2 cellular contexts compared by ENCODE assay signal in the genomic region with DNA sequence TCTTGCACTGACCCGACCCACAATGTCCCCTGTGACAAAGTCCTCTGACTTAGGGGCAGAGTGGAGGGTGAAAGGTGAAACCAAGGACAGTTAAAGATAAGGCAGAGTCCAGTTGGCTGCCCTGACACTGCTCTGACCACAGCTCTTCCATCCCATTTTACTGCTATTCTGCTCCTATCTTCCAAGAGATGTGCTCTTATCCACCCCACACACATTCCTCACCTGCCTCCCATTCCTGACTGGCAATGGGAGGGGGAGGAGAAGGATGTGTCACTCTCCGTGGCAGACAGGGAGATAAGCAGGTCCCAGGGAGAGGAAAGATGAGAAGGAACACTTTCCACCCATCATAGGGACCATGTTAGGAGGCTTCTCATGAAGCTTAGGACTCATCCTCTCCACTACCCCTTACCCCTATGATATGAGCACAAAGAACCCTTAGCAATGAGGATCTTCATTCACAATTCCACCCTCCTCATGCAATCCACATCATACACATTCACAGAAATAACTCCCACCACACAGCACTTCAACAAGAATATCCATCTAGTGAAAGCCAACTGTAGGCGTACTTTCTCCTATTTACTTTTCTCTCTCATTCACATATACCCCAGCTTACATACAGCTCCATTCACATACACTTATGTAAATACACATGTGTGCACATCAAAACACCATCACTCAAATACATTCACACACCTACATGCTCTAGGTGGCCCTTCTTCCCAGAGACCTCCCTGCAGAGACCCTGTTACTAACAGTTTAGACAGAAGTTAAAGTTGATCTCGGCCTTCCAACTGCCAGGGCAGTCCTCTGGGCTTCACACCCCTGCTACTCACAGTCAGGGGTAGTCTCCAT.
TF ChIP-seq lines count a peak whose summit lies in the region.

No MANE protein-coding gene starts in this region.

TF ChIP-seq in HEK293, 187 proteins besides CTCF, POLR2A, EP300 and RAD21 (continued from another document):
- TF ChIP-seq, protein P1, sequence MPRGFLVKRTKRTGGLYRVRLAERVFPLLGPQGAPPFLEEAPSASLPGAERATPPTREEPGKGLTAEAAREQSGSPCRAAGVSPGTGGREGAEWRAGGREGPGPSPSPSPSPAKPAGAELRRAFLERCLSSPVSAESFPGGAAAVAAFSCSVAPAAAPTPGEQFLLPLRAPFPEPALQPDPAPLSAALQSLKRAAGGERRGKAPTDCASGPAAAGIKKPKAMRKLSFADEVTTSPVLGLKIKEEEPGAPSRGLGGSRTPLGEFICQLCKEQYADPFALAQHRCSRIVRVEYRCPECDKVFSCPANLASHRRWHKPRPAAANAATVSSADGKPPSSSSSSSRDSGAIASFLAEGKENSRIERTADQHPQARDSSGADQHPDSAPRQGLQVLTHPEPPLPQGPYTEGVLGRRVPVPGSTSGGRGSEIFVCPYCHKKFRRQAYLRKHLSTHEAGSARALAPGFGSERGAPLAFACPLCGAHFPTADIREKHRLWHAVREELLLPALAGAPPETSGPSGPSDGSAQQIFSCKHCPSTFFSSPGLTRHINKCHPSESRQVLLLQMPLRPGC (tag by site-specific recombination; IDR thresholded peaks at IDR 0.05): no peak
- TF ChIP-seq ZNF16 (tag by site-specific recombination; IDR thresholded peaks at IDR 0.05; ENCODE audit: low read depth): no peak
- no peak for TF ChIP-seq ZNF112 (tag by site-specific recombination; IDR thresholded peaks at IDR 0.05)
- TF ChIP-seq, protein P2, sequence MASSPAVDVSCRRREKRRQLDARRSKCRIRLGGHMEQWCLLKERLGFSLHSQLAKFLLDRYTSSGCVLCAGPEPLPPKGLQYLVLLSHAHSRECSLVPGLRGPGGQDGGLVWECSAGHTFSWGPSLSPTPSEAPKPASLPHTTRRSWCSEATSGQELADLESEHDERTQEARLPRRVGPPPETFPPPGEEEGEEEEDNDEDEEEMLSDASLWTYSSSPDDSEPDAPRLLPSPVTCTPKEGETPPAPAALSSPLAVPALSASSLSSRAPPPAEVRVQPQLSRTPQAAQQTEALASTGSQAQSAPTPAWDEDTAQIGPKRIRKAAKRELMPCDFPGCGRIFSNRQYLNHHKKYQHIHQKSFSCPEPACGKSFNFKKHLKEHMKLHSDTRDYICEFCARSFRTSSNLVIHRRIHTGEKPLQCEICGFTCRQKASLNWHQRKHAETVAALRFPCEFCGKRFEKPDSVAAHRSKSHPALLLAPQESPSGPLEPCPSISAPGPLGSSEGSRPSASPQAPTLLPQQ (tag by site-specific recombination; IDR thresholded peaks at IDR 0.05): no peak
- TF ChIP-seq OSR2 (tag by site-specific recombination; IDR thresholded peaks at IDR 0.05): no peak
- TF ChIP-seq, protein P3, sequence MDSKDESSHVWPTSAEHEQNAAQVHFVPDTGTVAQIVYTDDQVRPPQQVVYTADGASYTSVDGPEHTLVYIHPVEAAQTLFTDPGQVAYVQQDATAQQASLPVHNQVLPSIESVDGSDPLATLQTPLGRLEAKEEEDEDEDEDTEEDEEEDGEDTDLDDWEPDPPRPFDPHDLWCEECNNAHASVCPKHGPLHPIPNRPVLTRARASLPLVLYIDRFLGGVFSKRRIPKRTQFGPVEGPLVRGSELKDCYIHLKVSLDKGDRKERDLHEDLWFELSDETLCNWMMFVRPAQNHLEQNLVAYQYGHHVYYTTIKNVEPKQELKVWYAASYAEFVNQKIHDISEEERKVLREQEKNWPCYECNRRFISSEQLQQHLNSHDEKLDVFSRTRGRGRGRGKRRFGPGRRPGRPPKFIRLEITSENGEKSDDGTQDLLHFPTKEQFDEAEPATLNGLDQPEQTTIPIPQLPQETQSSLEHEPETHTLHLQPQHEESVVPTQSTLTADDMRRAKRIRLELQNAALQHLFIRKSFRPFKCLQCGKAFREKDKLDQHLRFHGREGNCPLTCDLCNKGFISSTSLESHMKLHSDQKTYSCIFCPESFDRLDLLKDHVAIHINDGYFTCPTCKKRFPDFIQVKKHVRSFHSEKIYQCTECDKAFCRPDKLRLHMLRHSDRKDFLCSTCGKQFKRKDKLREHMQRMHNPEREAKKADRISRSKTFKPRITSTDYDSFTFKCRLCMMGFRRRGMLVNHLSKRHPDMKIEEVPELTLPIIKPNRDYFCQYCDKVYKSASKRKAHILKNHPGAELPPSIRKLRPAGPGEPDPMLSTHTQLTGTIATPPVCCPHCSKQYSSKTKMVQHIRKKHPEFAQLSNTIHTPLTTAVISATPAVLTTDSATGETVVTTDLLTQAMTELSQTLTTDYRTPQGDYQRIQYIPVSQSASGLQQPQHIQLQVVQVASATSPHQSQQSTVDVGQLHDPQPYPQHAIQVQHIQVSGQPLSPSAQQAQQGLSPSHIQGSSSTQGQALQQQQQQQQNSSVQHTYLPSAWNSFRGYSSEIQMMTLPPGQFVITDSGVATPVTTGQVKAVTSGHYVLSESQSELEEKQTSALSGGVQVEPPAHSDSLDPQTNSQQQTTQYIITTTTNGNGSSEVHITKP (tag by site-specific recombination; IDR thresholded peaks at IDR 0.05): peak; percentile 39; the same call in 1 of the 2 replicates
- TF ChIP-seq ZNF223 (tag by site-specific recombination; IDR thresholded peaks at IDR 0.05): no peak

TF ChIP-seq in WTC11, 78 proteins besides CTCF, POLR2A, EP300 and RAD21 (continued from another document):
- TF ChIP-seq, protein P4, sequence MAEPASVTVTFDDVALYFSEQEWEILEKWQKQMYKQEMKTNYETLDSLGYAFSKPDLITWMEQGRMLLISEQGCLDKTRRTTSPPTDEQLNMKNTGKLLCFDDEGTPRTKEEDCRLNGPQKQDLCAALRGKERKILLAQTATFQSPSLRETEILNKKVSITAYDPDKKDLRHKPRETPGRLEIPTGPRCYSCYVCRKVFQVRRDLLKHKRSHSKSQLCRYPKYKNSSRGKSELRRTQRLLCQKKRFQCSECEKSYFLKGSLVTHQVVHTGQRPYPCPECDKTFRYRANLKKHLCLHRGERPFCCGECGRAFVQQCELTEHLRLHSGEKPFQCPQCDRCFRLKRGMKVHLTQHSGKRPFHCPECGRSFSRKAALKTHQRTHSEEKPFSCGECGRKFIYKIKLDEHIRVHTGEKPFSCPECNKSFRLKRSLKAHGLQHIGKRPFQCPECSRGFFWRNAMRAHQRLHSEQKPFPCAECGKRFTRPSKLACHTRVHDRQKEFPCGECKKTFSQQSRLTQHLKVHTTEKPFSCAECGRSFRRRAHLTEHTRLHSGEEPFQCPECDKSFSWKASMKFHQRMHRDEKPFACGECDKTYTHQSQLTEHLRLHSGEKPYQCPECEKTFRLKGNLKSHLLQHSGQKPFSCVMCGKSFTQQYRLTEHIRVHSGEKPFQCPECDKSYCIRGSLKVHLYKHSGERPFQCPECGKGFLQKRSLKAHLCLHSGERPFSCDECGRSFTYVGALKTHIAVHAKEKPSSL (CRISPR knock-in tag; conservative IDR thresholded peaks at IDR 0.05): no peak
- TF ChIP-seq NFYB (CRISPR knock-in tag; conservative IDR thresholded peaks at IDR 0.05; ENCODE audit: low read depth): no peak
- TF ChIP-seq, protein P5, sequence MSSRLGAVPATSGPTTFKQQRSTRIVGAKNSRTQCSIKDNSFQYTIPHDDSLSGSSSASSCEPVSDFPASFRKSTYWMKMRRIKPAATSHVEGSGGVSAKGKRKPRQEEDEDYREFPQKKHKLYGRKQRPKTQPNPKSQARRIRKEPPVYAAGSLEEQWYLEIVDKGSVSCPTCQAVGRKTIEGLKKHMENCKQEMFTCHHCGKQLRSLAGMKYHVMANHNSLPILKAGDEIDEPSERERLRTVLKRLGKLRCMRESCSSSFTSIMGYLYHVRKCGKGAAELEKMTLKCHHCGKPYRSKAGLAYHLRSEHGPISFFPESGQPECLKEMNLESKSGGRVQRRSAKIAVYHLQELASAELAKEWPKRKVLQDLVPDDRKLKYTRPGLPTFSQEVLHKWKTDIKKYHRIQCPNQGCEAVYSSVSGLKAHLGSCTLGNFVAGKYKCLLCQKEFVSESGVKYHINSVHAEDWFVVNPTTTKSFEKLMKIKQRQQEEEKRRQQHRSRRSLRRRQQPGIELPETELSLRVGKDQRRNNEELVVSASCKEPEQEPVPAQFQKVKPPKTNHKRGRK (CRISPR knock-in tag; IDR thresholded peaks at IDR 0.05; ENCODE audit: borderline replicate concordance): no peak
